13 cellular contexts compared by ENCODE assay signal in the genomic region with DNA sequence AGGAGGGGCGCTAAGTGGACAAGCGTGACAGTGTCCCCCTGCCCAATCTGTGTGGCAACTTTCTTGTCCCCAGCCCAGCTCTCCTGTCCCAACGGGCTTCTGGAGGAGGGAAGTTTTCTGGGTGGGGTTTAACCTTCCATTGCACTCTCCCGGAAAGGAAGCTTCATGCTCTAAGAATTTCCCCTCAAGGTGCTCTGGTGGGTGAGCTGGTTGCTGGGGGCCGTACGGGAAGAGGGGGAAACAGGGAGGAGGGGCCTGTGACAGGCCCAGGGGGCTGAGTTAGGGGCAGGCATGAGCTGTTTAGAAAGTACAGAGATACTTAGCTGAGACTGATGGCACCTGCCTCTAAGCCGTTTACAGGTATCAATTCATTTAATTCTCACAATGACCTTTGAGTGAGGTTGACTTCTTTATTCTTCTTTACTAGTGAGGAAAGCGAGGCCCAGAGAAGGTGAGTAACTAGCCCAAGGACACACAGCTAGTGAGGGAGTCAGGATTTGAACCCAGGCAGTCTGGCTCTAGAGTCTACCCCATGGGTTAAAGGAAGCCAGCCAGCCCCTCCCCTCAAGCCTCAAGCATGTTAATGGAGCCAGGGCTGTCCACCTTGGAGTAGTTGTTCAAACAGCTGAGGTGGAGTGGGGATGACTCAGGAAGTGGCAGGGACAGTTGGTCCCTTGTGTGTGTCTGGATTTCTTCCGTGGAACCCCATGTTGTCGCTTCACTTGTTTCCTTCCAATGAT. TPM values are rescaled to one million over a fixed set of nuclear protein-coding genes. Genes with fewer than 3 reads are reported as not detected.
DNase-seq lines count a peak whose midpoint lies in the region; ATAC-seq and TF ChIP-seq lines count a peak whose summit lies in the region.
"Had no signal": no experiment of that assay in that cellular context is flagged by ENCODE, and none has a peak within 500 bp of the region (broad histone marks: within the 10 kb centered on the region; RNA-seq: fewer than 3 reads in every experiment).

No MANE protein-coding gene starts in this region.

- peak overlapping the region; percentile 62 for H3K27ac ChIP-seq in RWPE2 (ENCODE audit: poor library complexity, severe bottlenecking)
- H3K27ac ChIP-seq: 22Rv1, VCaP had no signal

- no peaks in the 10 kb centered on the region for H3K36me3 Mint-ChIP-seq in stimulated activated naive B cell treated with anti-CD40 and anti-IgM and Interleukin-4, amounts not matched to agents 10 μg/mL and 1 μg/mL and 100 μg/mL, for 72 hours

- H3K36me3 ChIP-seq in RWPE2 (ENCODE audit: low read depth), result peaks cover 62% of the 10 kb centered on the region
- H3K36me3 ChIP-seq: tibial nerve had no signal

- H3K9me3 Mint-ChIP-seq in stimulated activated naive B cell treated with anti-CD40 and anti-IgM and Interleukin-4, amounts not matched to agents 10 μg/mL and 1 μg/mL and 100 μg/mL, for 72 hours, result no peaks in the 10 kb centered on the region

- H3K27me3 ChIP-seq in RWPE2 (ENCODE audit: insufficient read depth, poor library complexity, severe bottlenecking), result no peaks in the 10 kb centered on the region

- peak; percentile 70 for DNase-seq in DMS53 (lab: John Stamatoyannopoulos, UW)
- DNase-seq in DMS53 treated with DMSO at 0.1 percent for 48 hours (lab: John Stamatoyannopoulos, UW; ENCODE audit: unreplicated experiment), result no peak
- no peak for DNase-seq in RWPE2 (ENCODE audit: low spot score)
- no peak for DNase-seq in left ventricle myocardium superior
- DNase-seq in stimulated activated naive B cell treated with anti-CD40 and anti-IgM and Interleukin-4, amounts not matched to agents 10 μg/mL and 1 μg/mL and 100 μg/mL, for 72 hours, result no peak
- no peak for DNase-seq in stimulated activated CD4-positive, alpha-beta T cell treated with anti-CD3 and anti-CD28 coated beads, Interleukin-4, amount 100 ng/mL, for 4 hours
- DNase-seq: NK-92 treated with Interleukin-12 subunit alpha and Interleukin-12 subunit beta, amount 100 ng/mL, for 24 hours had no signal

- peaks cover 37 to 38% of the 10 kb centered on the region in 2 donors for H3K4me1 Mint-ChIP-seq in stimulated activated naive B cell treated with anti-CD40 and anti-IgM and Interleukin-4, amounts not matched to agents 10 μg/mL and 1 μg/mL and 100 μg/mL, for 72 hours

- no peak overlapping the region for H3K4me3 Mint-ChIP-seq in stimulated activated naive B cell treated with anti-CD40 and anti-IgM and Interleukin-4, amounts not matched to agents 10 μg/mL and 1 μg/mL and 100 μg/mL, for 72 hours

- H3K4me3 ChIP-seq in RWPE2 (ENCODE audit: severe bottlenecking), result no peak overlapping the region
- H3K4me3 ChIP-seq: tibial nerve had no signal

- H3K27ac Mint-ChIP-seq in stimulated activated naive B cell treated with anti-CD40 and anti-IgM and Interleukin-4, amounts not matched to agents 10 μg/mL and 1 μg/mL and 100 μg/mL, for 72 hours, result peak overlapping the region; percentile 32

- peaks cover 8 to 22% of the 10 kb centered on the region in 2 donors for H3K27me3 Mint-ChIP-seq in stimulated activated naive B cell treated with anti-CD40 and anti-IgM and Interleukin-4, amounts not matched to agents 10 μg/mL and 1 μg/mL and 100 μg/mL, for 72 hours

- no peak for TF ChIP-seq CTCF in RWPE2 (IDR thresholded peaks at IDR 0.05; ENCODE audit: poor library complexity, severe bottlenecking)

- intact Hi-C loops in left ventricle myocardium superior (cut with micrococcal nuclease), result loop anchor here (5.0 kb wide), 1 partner anchor 45 kb away; no protein-coding TSS in a partner anchor

- H3K4me1 ChIP-seq in RWPE2 (ENCODE audit: insufficient read depth, poor library complexity, severe bottlenecking), result peaks cover 33% of the 10 kb centered on the region

- ATAC-seq in RWPE2 (ENCODE audit: low read depth) (no peak; the same call in 2 of the 3 replicates), left ventricle myocardium superior (peak; percentile 32), HG03196 (IDR thresholded peaks at IDR 0.05; ENCODE audit: unreplicated experiment) (no peak), HG03025 (IDR thresholded peaks at IDR 0.05; ENCODE audit: low FRiP score, unreplicated experiment) (no peak)
- ATAC-seq in stimulated activated naive B cell treated with anti-CD40 and anti-IgM and Interleukin-4, amounts not matched to agents 10 μg/mL and 1 μg/mL and 100 μg/mL, for 72 hours (replicated peaks), result peak; percentile 15 to 19

- H3K9me3 ChIP-seq in RWPE2 (ENCODE audit: severe bottlenecking), result no peaks in the 10 kb centered on the region
- H3K9me3 ChIP-seq: tibial nerve had no signal

RNA-seq across cellular contexts. Expression of a gene that starts 18.9 kb away (rescaled TPM):
- total RNA-seq in left ventricle myocardium superior, result 18.6 TPM

RNA-seq across cellular contexts. Expression of a gene that starts 20.8 kb away (rescaled TPM):
- total RNA-seq in left ventricle myocardium superior, result 0.82 TPM

RNA-seq across cellular contexts. Expression of a gene that starts 47.3 kb away (rescaled TPM):
- not detected for total RNA-seq in left ventricle myocardium superior
- total RNA-seq: lower leg skin had no signal

Comparison
In these comparisons a context has a peak if more than half of its experiments do, and no peak if none do; other contexts are left out.
1. ATAC-seq: peak in left ventricle myocardium superior (single experiment) and stimulated activated naive B cell treated with anti-CD40 and anti-IgM and Interleukin-4, amounts not matched to agents 10 μg/mL and 1 μg/mL and 100 μg/mL, for 72 hours (2 of 2); none in RWPE2 (single experiment), HG03196 (single experiment) and HG03025 (single experiment).